In the genomic region with DNA sequence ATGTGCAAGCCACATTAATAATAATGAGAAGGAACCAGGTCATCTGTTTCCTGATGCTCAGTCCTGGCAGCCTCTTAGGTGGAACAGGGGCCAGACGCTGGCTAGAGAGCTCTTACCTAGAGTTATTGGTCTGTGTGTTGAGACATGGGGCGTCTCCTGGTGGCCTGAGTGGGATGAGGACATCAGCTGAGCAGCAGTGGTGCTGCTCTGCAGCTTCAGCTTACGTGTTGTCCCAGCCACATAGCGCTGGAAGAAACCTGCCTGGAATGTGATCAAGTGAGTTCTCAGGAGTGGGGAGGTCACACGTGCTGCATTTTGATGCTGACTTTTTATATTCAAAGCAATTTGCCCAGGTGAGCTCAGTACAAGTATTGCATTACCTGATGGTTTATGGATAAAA, we compare ENCODE assay signal across 24 cellular contexts.
A peak's percentile ranks its signal among the peaks of the same experiment; 100 is the strongest.
DNase-seq lines count a peak whose midpoint lies in the region; ATAC-seq and TF ChIP-seq lines count a peak whose summit lies in the region.
"Had no signal": no experiment of that assay in that cellular context is flagged by ENCODE, and none has a peak within 500 bp of the region (broad histone marks: within the 10 kb centered on the region; RNA-seq: fewer than 3 reads in every experiment).

No MANE protein-coding gene starts in this region.

- no peak for ATAC-seq in foreskin keratinocyte
- ATAC-seq in HG03175 (IDR thresholded peaks at IDR 0.05; ENCODE audit: unreplicated experiment): no peak
- ATAC-seq in HG03571 (IDR thresholded peaks at IDR 0.05; ENCODE audit: unreplicated experiment): no peak
- ATAC-seq: A549, GM12878 had no signal

- no peaks in the 10 kb centered on the region for H3K36me3 ChIP-seq in parathyroid adenoma (ENCODE audit: control insufficient read depth, insufficient read depth, low read length)
- H3K36me3 ChIP-seq: BE2C, HAP-1 had no signal

- H3K27me3 ChIP-seq in foreskin keratinocyte (no peaks in the 10 kb centered on the region), parathyroid adenoma (ENCODE audit: control insufficient read depth, insufficient read depth, low read length) (no peaks in the 10 kb centered on the region)
- H3K27me3 ChIP-seq: BE2C; BLaER1 treated with 17β-estradiol and CSF1 and Interleukin-3, amounts not matched to agents 10 nM and 100 nM had no signal

- peak overlapping the region; percentile 64 for H2AFZ ChIP-seq in parathyroid adenoma

- H3K27ac ChIP-seq in foreskin keratinocyte: no peak overlapping the region
- peak overlapping the region; percentile 81 for H3K27ac ChIP-seq in parathyroid adenoma
- H3K27ac ChIP-seq: A549; BLaER1 treated with 17β-estradiol and CSF1 and Interleukin-3, amounts not matched to agents 10 nM and 100 nM had no signal

- DNase-seq in HT-29 (ENCODE audit: low spot score) (peak; percentile 25), M059J (ENCODE audit: low read depth) (peak; percentile 5), foreskin keratinocyte (no peak), NCI-H526 (lab: John Stamatoyannopoulos, UW) (no peak), UCSD-AML1 (lab: John Stamatoyannopoulos, UW; ENCODE audit: unreplicated experiment) (no peak)
- DNase-seq: 8988T; ACHN; AML-193; BE2C; CD4-positive, alpha-beta T cell; CD8-positive, alpha-beta memory T cell; DMS 273 treated with DMSO at 0.1 percent for 48 hours; DMS79; EL; GDM1; GOT3; HFFc6 had no signal

- peak overlapping the region; percentile 38 for H3K4me2 ChIP-seq in parathyroid adenoma (ENCODE audit: low read length)
- H3K4me2 ChIP-seq: A549; BLaER1 treated with 17β-estradiol and CSF1 and Interleukin-3, amounts not matched to agents 10 nM and 100 nM had no signal

- no peaks in the 10 kb centered on the region for H3K4me1 ChIP-seq in foreskin keratinocyte
- peaks cover 20% of the 10 kb centered on the region for H3K4me1 ChIP-seq in parathyroid adenoma
- H3K4me1 ChIP-seq: A549, BE2C, HAP-1 had no signal

- no peaks in the 10 kb centered on the region for H3K9me3 ChIP-seq in parathyroid adenoma (ENCODE audit: control insufficient read depth, low read length)
- H3K9me3 ChIP-seq: A549, HAP-1 had no signal

- H3K9ac ChIP-seq in parathyroid adenoma: no peak overlapping the region
- H3K9ac ChIP-seq: BLaER1 treated with 17β-estradiol and CSF1 and Interleukin-3, amounts not matched to agents 10 nM and 100 nM had no signal

- peak; percentile 2 for TF ChIP-seq CTCF in foreskin keratinocyte (conservative IDR thresholded peaks at IDR 0.05)
- peak; percentile 82 for TF ChIP-seq CTCF in parathyroid adenoma (IDR thresholded peaks at IDR 0.05)

- no peaks in the 10 kb centered on the region for H3K79me2 ChIP-seq in parathyroid adenoma

- peak overlapping the region; percentile 11 for H3K4me3 ChIP-seq in parathyroid adenoma (ENCODE audit: low read depth, low read length)
- H3K4me3 ChIP-seq: A549; BLaER1 treated with 17β-estradiol and CSF1 and Interleukin-3, amounts not matched to agents 10 nM and 100 nM; GM12878; HAP-1 had no signal

Comparison
In these comparisons a context has a peak if more than half of its experiments do, and no peak if none do; other contexts are left out.
1. DNase-seq: peak in HT-29 (single experiment) and M059J (single experiment); none in foreskin keratinocyte (0 of 2), NCI-H526 (0 of 2) and UCSD-AML1 (single experiment).